ENCODE assay signal across 8 cellular contexts in the genomic region with DNA sequence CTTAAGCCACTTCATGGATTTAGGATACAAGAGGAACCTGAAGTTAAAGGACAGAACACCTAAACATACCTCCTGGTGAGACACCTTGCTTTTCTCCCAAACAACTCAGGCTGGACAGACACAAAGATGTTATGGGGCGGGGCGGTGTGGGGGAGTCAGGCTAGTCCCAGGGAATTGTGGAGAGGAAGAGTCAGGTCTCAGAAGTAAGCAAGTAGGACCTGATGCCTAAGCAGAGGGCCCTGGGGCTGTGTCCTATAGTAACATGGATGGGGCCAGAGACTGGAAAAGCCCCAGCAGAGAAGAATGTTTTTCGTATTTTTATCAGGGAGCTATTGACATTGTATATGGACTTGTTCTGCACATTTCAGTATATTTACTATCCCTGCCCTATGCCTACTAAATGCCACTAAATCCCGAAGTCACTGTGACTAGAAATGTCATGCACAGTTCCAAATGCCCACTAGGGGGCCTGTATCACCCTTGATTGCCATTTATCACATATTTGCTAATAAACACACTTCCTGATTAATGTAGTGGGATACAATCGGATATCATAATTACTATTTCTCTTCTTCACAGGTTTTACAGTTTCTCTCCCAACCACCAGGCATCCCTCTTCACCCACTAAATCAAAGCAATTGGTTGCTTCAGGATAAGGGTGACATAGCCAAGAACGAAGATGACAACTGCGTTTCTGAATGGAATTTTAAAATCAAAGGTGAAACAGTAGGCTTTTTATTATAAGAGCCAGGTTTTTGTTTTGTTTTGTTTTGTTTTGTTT. TPM values are rescaled to one million over a fixed set of nuclear protein-coding genes. Genes with fewer than 3 reads are reported as not detected.
DNase-seq lines count a peak whose midpoint lies in the region; ATAC-seq, FAIRE-seq and TF ChIP-seq lines count a peak whose summit lies in the region.

No MANE protein-coding gene starts in this region.

- CTCF ChIA-PET in SK-N-SH (lab: Yijun Ruan, JAX) (interaction anchor here (0.6 to 8.0 kb wide), 30 partner anchors 8 to 602 kb away, joined by 3 to 182 read pairs (median 3); partner anchors contain the start of genes PRMT9 and TMEM184C), GM12878 (lab: Yijun Ruan, JAX) (interaction anchor here (0.6 to 10.7 kb wide), 40 partner anchors 9 to 189 kb away, joined by 3 to 343 read pairs (median 4); partner anchors contain the start of genes PRMT9 and TMEM184C)

- H2AFZ ChIP-seq in SK-N-SH (ENCODE audit: low read depth) (no peak overlapping the region; the same call in 1 of the 2 replicates), GM12878 (ENCODE audit: control insufficient read depth, low read depth, low read length) (no peak overlapping the region)

- H3K27me3 ChIP-seq in SK-N-SH (ENCODE audit: insufficient read depth) (no peaks in the 10 kb centered on the region), GM12878 (replicated peaks in 1 of 2; ENCODE audit: control insufficient read depth in 2 of 2, insufficient read depth in 2 of 2, low read length in 1 of 2) (no peaks in the 10 kb centered on the region)

- TF ChIP-seq RAD21 in SK-N-SH (IDR thresholded peaks at IDR 0.05; ENCODE audit: low read length) (peak; percentile 85), GM12878 (IDR thresholded peaks at IDR 0.05; ENCODE audit: insufficient read depth, low read depth, low read length) (peak; percentile 95)

- H4K20me1 ChIP-seq in SK-N-SH (ENCODE audit: insufficient read depth) (no peaks in the 10 kb centered on the region), GM12878 (ENCODE audit: control insufficient read depth, insufficient read depth) (no peaks in the 10 kb centered on the region)

- H3K79me2 ChIP-seq in SK-N-SH (ENCODE audit: insufficient read depth) (no peaks in the 10 kb centered on the region), GM12878 (ENCODE audit: control insufficient read depth, insufficient read depth, low read length) (no peaks in the 10 kb centered on the region)

- no peak overlapping the region for H3K9ac ChIP-seq in SK-N-SH
- no peak overlapping the region for H3K9ac ChIP-seq in GM12878 (ENCODE audit: control insufficient read depth, insufficient read depth, low read length)

- RAD21 ChIA-PET in GM12878 (lab: Charles Lee; ENCODE audit: unreplicated experiment) = interaction anchor here (0.8 to 6.9 kb wide), 12 partner anchors 11 to 189 kb away, joined by 3 to 129 read pairs (median 6); partner anchors contain the start of genes ARHGAP10 and PRMT9

- H3F3A ChIP-seq in SK-N-SH (replicated peaks; ENCODE audit: insufficient read depth) = no peaks in the 10 kb centered on the region

- H3K27ac ChIP-seq in SK-N-SH (ENCODE audit: low read depth in 2 of 2, low read length in 1 of 2) (no peak overlapping the region; a peak in 1 of 4 replicates), GM12878 (ENCODE audit: control insufficient read depth, insufficient read depth) (no peak overlapping the region)

- intact Hi-C loops in GM12878 (cut with micrococcal nuclease; ENCODE audit: unreplicated experiment) = loop anchor here (1.0 to 2.0 kb wide), 2 partner anchors 25 to 158 kb away; partner anchors contain the start of gene ARHGAP10

- FAIRE-seq in GM12878 (lab: Jason Lieb, UNC) = peak; percentile 66

- H3K9me2 ChIP-seq in SK-N-SH = no peaks in the 10 kb centered on the region

- BruUV-seq in GM12878 (replicated peaks; lab: Mats Ljungman, UMichigan) = no TSS peak

- ATAC-seq in GM18508 (IDR thresholded peaks at IDR 0.05; ENCODE audit: insufficient read depth, unreplicated experiment) (peak; percentile 43), HG03175 (IDR thresholded peaks at IDR 0.05; ENCODE audit: unreplicated experiment) (peak; percentile 74), GM12878 (peak; percentile 82), HG02973 (IDR thresholded peaks at IDR 0.05; ENCODE audit: unreplicated experiment) (no peak)

- peak; percentile 98 for TF ChIP-seq CTCF in SK-N-SH (IDR thresholded peaks at IDR 0.05)
- peak; percentile 76 to 92 (median 87) for TF ChIP-seq CTCF in GM12878 (IDR thresholded peaks at IDR 0.05 in 2 of 3, conservative IDR thresholded peaks at IDR 0.05 in 1 of 3; ENCODE audit: control insufficient read depth in 2 of 3, extremely low read depth in 1 of 3, insufficient read depth in 1 of 3, low read depth in 3 of 3, low read length in 3 of 3)

- no peak for TF ChIP-seq POLR2A in GM12878 (IDR thresholded peaks at IDR 0.05; ENCODE audit: low read depth, low read length)

- H3K9me3 ChIP-seq in SK-N-SH = no peaks in the 10 kb centered on the region
- H3K9me3 ChIP-seq in GM12878 (replicated peaks; ENCODE audit: control insufficient read depth, insufficient read depth, low read length) = no peaks in the 10 kb centered on the region

- SMC1A ChIA-PET in GM12878 (lab: Charles Lee; ENCODE audit: uncharacterized antibody, unreplicated experiment) = interaction anchor here (0.9 to 8.1 kb wide), 18 partner anchors 11 to 200 kb away, joined by 3 to 251 read pairs (median 6); partner anchors contain the start of genes ARHGAP10 and PRMT9

- H3K4me3 ChIP-seq in SK-N-SH (ENCODE audit: low read depth in 2 of 2, low read length in 1 of 2) (no peak overlapping the region; a peak in 1 of 4 replicates), GM12878 (no peak overlapping the region)

- no peak overlapping the region for H3K4me2 ChIP-seq in SK-N-SH
- H3K4me2 ChIP-seq in GM12878 (ENCODE audit: control insufficient read depth, insufficient read depth) = no peak overlapping the region

- TF ChIP-seq EP300 in SK-N-SH (IDR thresholded peaks at IDR 0.05; ENCODE audit: borderline replicate concordance in 1 of 2, low read depth in 1 of 2, low read length in 1 of 2) (no peak), GM12878 (IDR thresholded peaks at IDR 0.05; ENCODE audit: borderline replicate concordance in 1 of 2, control insufficient read depth in 1 of 2, low read depth in 2 of 2, low read length in 2 of 2) (no peak)

- H3K36me3 ChIP-seq in SK-N-SH (replicated peaks in 1 of 2; ENCODE audit: control insufficient read depth in 1 of 2, insufficient read depth in 2 of 2, low read length in 1 of 2) (no peaks in the 10 kb centered on the region), GM12878 (ENCODE audit: control insufficient read depth in 2 of 2, insufficient read depth in 2 of 2, low read length in 1 of 2) (no peaks in the 10 kb centered on the region)

- peak; percentile 64 to 70 for DNase-seq in AML-193 (lab: John Stamatoyannopoulos, UW)
- peak; percentile 57 for DNase-seq in SK-N-SH
- no peak for DNase-seq in GM12878 (ENCODE audit: low read depth, low spot score)
- peak; percentile 50 for DNase-seq in iPS-NIHi11 (ENCODE audit: low spot score)
- peak; percentile 19 for DNase-seq in stimulated activated CD4-positive, alpha-beta T cell treated with anti-CD3 and anti-CD28 coated beads, Interleukin-1b, Interleukin-23, amount 100 ng/mL, for 48 hours

- in situ Hi-C loops in GM12878 (cut with MboI) = loop anchor here (5.0 kb wide), 1 partner anchor 159 kb away; no protein-coding TSS in a partner anchor

- POLR2A ChIA-PET in SK-N-SH (lab: Yijun Ruan, JAX) = no interaction called here
- POLR2A ChIA-PET in GM12878 (lab: Charles Lee) = interaction anchor here (0.6 to 1.5 kb wide), 2 partner anchors 24 to 77 kb away, joined by 3 to 4 read pairs; partner anchors contain the start of gene ARHGAP10

- H3K4me1 ChIP-seq in SK-N-SH (ENCODE audit: control insufficient read depth in 1 of 2, insufficient read depth in 2 of 2, low read depth in 1 of 2, low read length in 1 of 2) (no peaks in the 10 kb centered on the region; a peak in 1 of 4 replicates), GM12878 (ENCODE audit: control insufficient read depth, insufficient read depth, low read length) (peaks cover 3% of the 10 kb centered on the region)

- 33% methylated on average over 7 of the region's 7 CpGs for WGBS in SK-N-SH (ENCODE audit: low lambda C conversion rate)
- WGBS in GM12878 (ENCODE audit: insufficient coverage, insufficient replicate concordance, low lambda C conversion rate, missing lambda C conversion rate) = 29% methylated on average over 7 of the region's 7 CpGs

RNA-seq across cellular contexts. Expression of gene ARHGAP10, which starts 23.8 kb away (rescaled TPM):
- 12.0 and 15.1 TPM in 2 replicates for polyA plus RNA-seq in SK-N-SH (2012; rRNA removed)
- 12.9 and 13.8 TPM in 2 replicates for polyA plus RNA-seq in SK-N-SH (2012; cell fraction: cytosol; rRNA removed)
- 20.6 and 21.3 TPM in 2 replicates for polyA plus RNA-seq in SK-N-SH (2012; cell fraction: nucleus; rRNA removed)
- total RNA-seq in GM12878 (2013; cell fraction: nucleolus; rRNA removed) = 220 and 233 TPM in 2 replicates
- 16.2 and 19.8 TPM in 2 replicates for total RNA-seq in GM12878 (2014; rRNA removed)
- 20.9 and 23.2 TPM in 2 replicates for total RNA-seq in GM12878 (2014; rRNA removed; fragmentation: Illumina TruSeq; extraction: Trizol)
- total RNA-seq in GM12878 (2021) = 22.6 and 23.4 TPM in 2 replicates
- polyA plus RNA-seq in GM12878 (2011; ENCODE audit: low read depth) = 17.2 TPM
- 9.6 and 13.3 TPM in 2 replicates for polyA plus RNA-seq in GM12878 (2011; rRNA removed)
- polyA plus RNA-seq in GM12878 (2011; cell fraction: cytosol; rRNA removed) = 9.3 and 10.7 TPM in 2 replicates
- 19.6 and 20.4 TPM in 2 replicates for polyA plus RNA-seq in GM12878 (2011; cell fraction: nucleus; rRNA removed)
- polyA plus RNA-seq in GM12878 (2012) = 15.2 and 18.9 TPM in 2 replicates
- 17.7 and 18.2 TPM in 2 replicates for polyA plus RNA-seq in GM12878 (2014; fragmentation: Illumina TruSeq; extraction: Trizol)
- polyA plus RNA-seq in GM12878 (2014; fragmentation: Nextera tagmentation; extraction: Ambion mirVana) = 1 to 10 TPM; 1.3 to 4.5 TPM
- 14.2 and 14.5 TPM in 2 replicates for polyA plus RNA-seq in GM12878 (2014; rRNA removed)
- polyA plus RNA-seq in GM12878 (2016; fragmentation: Nextera tagmentation; extraction: Ambion mirVana) = 10 to 100 TPM; 24.0 to 25.8 TPM
- polyA minus RNA-seq in GM12878 (2011; rRNA and poly(A)+ RNA removed) = 21.9 and 25.0 TPM in 2 replicates
- polyA minus RNA-seq in GM12878 (2011; cell fraction: cytosol; rRNA and poly(A)+ RNA removed) = 6.1 and 7.2 TPM in 2 replicates
- polyA minus RNA-seq in GM12878 (2011; cell fraction: nucleus; rRNA and poly(A)+ RNA removed) = 46.3 and 78.8 TPM in 2 replicates

RNA-seq across cellular contexts. Expression of gene PRMT9, which starts 24.1 kb away (rescaled TPM):
- polyA plus RNA-seq in SK-N-SH (2012; rRNA removed) = 3.9 and 5.1 TPM in 2 replicates
- 4.9 and 5.1 TPM in 2 replicates for polyA plus RNA-seq in SK-N-SH (2012; cell fraction: cytosol; rRNA removed)
- polyA plus RNA-seq in SK-N-SH (2012; cell fraction: nucleus; rRNA removed) = 6.1 and 13.5 TPM in 2 replicates
- total RNA-seq in GM12878 (2013; cell fraction: nucleolus; rRNA removed) = 19.0 and 19.3 TPM in 2 replicates
- 8.2 and 10.9 TPM in 2 replicates for total RNA-seq in GM12878 (2014; rRNA removed)
- 10.2 TPM in 2 replicates for total RNA-seq in GM12878 (2014; rRNA removed; fragmentation: Illumina TruSeq; extraction: Trizol)
- 7.2 TPM in 2 replicates for total RNA-seq in GM12878 (2021)
- 3.5 TPM for polyA plus RNA-seq in GM12878 (2011; ENCODE audit: low read depth)
- polyA plus RNA-seq in GM12878 (2011; rRNA removed) = 11.8 and 16.2 TPM in 2 replicates
- 3.9 and 5.1 TPM in 2 replicates for polyA plus RNA-seq in GM12878 (2011; cell fraction: cytosol; rRNA removed)
- 8.3 and 8.7 TPM in 2 replicates for polyA plus RNA-seq in GM12878 (2011; cell fraction: nucleus; rRNA removed)
- polyA plus RNA-seq in GM12878 (2012) = 4.4 and 4.7 TPM in 2 replicates
- 7.1 and 9.6 TPM in 2 replicates for polyA plus RNA-seq in GM12878 (2014; fragmentation: Illumina TruSeq; extraction: Trizol)
- 1 to 10 TPM; 4.1 to 4.3 TPM for polyA plus RNA-seq in GM12878 (2014; fragmentation: Nextera tagmentation; extraction: Ambion mirVana)
- 4.9 and 6.0 TPM in 2 replicates for polyA plus RNA-seq in GM12878 (2014; rRNA removed)
- 10 to 100 TPM in 1 of 2 experiments, 1 to 10 TPM in 1; 8.1 to 10.3 TPM for polyA plus RNA-seq in GM12878 (2016; fragmentation: Nextera tagmentation; extraction: Ambion mirVana)
- polyA minus RNA-seq in GM12878 (2011; rRNA and poly(A)+ RNA removed) = 8.4 and 13.5 TPM in 2 replicates
- polyA minus RNA-seq in GM12878 (2011; cell fraction: cytosol; rRNA and poly(A)+ RNA removed) = 3.3 and 4.6 TPM in 2 replicates
- 4.7 and 7.7 TPM in 2 replicates for polyA minus RNA-seq in GM12878 (2011; cell fraction: nucleus; rRNA and poly(A)+ RNA removed)
